Comparison of ENCODE assay signal across 18 cellular contexts in the genomic region with DNA sequence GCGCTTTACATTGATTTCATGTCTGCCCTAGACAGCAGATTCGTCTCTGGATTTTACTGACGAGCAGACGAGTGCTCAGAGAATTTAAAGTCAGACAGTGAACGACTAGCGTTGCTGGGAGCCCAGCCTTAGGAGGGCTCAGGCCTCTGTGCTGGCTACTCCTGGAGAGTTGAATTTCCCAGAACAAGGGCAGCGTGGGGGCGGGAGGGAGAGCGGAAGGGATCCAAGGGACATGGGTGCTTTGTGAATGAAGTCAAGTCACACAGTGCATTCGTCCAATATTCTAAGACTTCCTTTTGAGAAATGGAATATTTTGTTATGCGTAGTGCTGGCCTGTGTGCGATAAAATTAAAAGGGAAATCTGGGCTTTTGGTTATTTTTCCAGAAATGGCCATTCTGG.
"Had no signal": no experiment of that assay in that cellular context is flagged by ENCODE, and none has a peak within 500 bp of the region (broad histone marks: within the 10 kb centered on the region; RNA-seq: fewer than 3 reads in every experiment).

No MANE protein-coding gene starts in this region.

- H3K4me3 ChIP-seq: colonic mucosa, dorsolateral prefrontal cortex, lower lobe of right lung, psoas muscle, thyroid gland, upper lobe of left lung, vagina had no signal

- H3K4me1 ChIP-seq: colonic mucosa, lower lobe of right lung, psoas muscle, vagina had no signal

- ATAC-seq: left lobe of liver; lower lobe of right lung; naive thymus-derived CD4-positive, alpha-beta T cell; psoas muscle had no signal

- H3K27me3 ChIP-seq: colonic mucosa, neutrophil, thyroid gland, upper lobe of left lung, vagina had no signal

- H3K9me3 ChIP-seq: colonic mucosa, lower lobe of right lung, neutrophil, psoas muscle, thyroid gland, upper lobe of left lung, vagina had no signal

- H3K27ac ChIP-seq: lower lobe of right lung, neutrophil, psoas muscle, thyroid gland, upper lobe of left lung, vagina had no signal

- H3K36me3 ChIP-seq: colonic mucosa, lower lobe of right lung, neutrophil, thyroid gland, upper lobe of left lung, vagina had no signal

- DNase-seq: colonic mucosa; dorsolateral prefrontal cortex; effector CD8-positive, alpha-beta T cell; foreskin melanocyte; hypothalamus; kidney glomerular epithelial cell; lower lobe of right lung; mesenchymal stem cell; naive thymus-derived CD4-positive, alpha-beta T cell; psoas muscle; small intestine; stimulated activated CD4-positive, alpha-beta T cell treated with anti-CD3 and anti-CD28 coated beads, Interleukin-2, amount 100 ng/mL, for 48 hours; stimulated activated naive CD4-positive, alpha-beta T cell treated with Interleukin-2 at 50 U/mL for 16 hours; thyroid gland; upper lobe of left lung had no signal
